Comparison of ENCODE assay signal across 19 cellular contexts in genomic region chrX:9864011-9864410, GRCh38.
"Had no signal": no experiment of that assay in that cellular context is flagged by ENCODE, and none has a peak within 500 bp of the region (broad histone marks: within the 10 kb centered on the region; RNA-seq: fewer than 3 reads in every experiment).

No MANE protein-coding gene starts in this region.

- H3K4me3 Mint-ChIP-seq: activated T-cell treated with anti-CD3 and anti-CD28 coated beads, Interleukin-2, amount 50 U/mL, for 24 hours; activated T-helper 17 cell treated with anti-CD3 and anti-CD28 coated beads, Interleukin-2, amount 50 U/mL, for 72 hours; immature natural killer cell; naive thymus-derived CD8-positive, alpha-beta T cell; neural progenitor cell; T-cell; T-helper 2 cell treated with Interferon-gamma antibody and Interleukin-4, amounts not matched to agents 5 μg/mL and 100 μg/mL, for 36 hours had no signal

- H3K4me1 Mint-ChIP-seq: activated T-helper 17 cell treated with anti-CD3 and anti-CD28 coated beads, Interleukin-2, amount 50 U/mL, for 72 hours; immature natural killer cell had no signal

- H3K36me3 Mint-ChIP-seq: activated naive CD4-positive, alpha-beta T cell treated with anti-CD3 and anti-CD28 coated beads, Interleukin-2, amount 50 U/mL, for 72 hours; immature natural killer cell; naive thymus-derived CD8-positive, alpha-beta T cell; T-cell had no signal

- H3K4me2 ChIP-seq: neural progenitor cell had no signal

- ATAC-seq: activated naive CD4-positive, alpha-beta T cell treated with anti-CD3 and anti-CD28 coated beads, Interleukin-2, amount 50 U/mL, for 72 hours; activated T-helper 17 cell treated with anti-CD3 and anti-CD28 coated beads, Interleukin-2, amount 50 U/mL, for 72 hours; left lobe of liver; lower lobe of right lung; naive thymus-derived CD8-positive, alpha-beta T cell; psoas muscle; stimulated activated naive CD8-positive, alpha-beta T cell treated with anti-CD3 and anti-CD28 coated beads, Interleukin-15, Interleukin-2, amounts not matched to agents 100 U/mL and 50 U/mL, for 24 hours; T-cell had no signal

- H3K27me3 ChIP-seq: brain microvascular endothelial cell, neural progenitor cell, right atrium auricular region had no signal

- H3K9ac ChIP-seq: neural progenitor cell had no signal

- H3K9me3 ChIP-seq: lower lobe of right lung, psoas muscle, right atrium auricular region had no signal

- H3K4me1 ChIP-seq: neural progenitor cell, psoas muscle, right atrium auricular region had no signal

- H3K9me3 Mint-ChIP-seq: activated naive CD4-positive, alpha-beta T cell treated with anti-CD3 and anti-CD28 coated beads, Interleukin-2, amount 50 U/mL, for 72 hours; activated T-cell treated with anti-CD3 and anti-CD28 coated beads, Interleukin-2, amount 50 U/mL, for 24 hours; activated T-helper 17 cell treated with anti-CD3 and anti-CD28 coated beads, Interleukin-2, amount 50 U/mL, for 72 hours; T-cell; T-helper 2 cell treated with Interferon-gamma antibody and Interleukin-4, amounts not matched to agents 5 μg/mL and 100 μg/mL, for 36 hours had no signal

- H3K36me3 ChIP-seq: brain microvascular endothelial cell, lower lobe of right lung, neural progenitor cell, right atrium auricular region had no signal

- H3K27ac Mint-ChIP-seq: activated naive CD4-positive, alpha-beta T cell treated with anti-CD3 and anti-CD28 coated beads, Interleukin-2, amount 50 U/mL, for 72 hours; activated T-cell treated with anti-CD3 and anti-CD28 coated beads, Interleukin-2, amount 50 U/mL, for 24 hours; activated T-helper 17 cell treated with anti-CD3 and anti-CD28 coated beads, Interleukin-2, amount 50 U/mL, for 72 hours; immature natural killer cell; naive thymus-derived CD8-positive, alpha-beta T cell; neural progenitor cell; T-cell; T-helper 2 cell treated with Interferon-gamma antibody and Interleukin-4, amounts not matched to agents 5 μg/mL and 100 μg/mL, for 36 hours had no signal

- H3K4me3 ChIP-seq: coronary artery, lower lobe of right lung, neural progenitor cell, psoas muscle, right atrium auricular region had no signal

- H2AFZ ChIP-seq: neural progenitor cell had no signal

- DNase-seq: activated T-cell treated with anti-CD3 and anti-CD28 coated beads, Interleukin-2, amount 50 U/mL, for 24 hours; aorta; brain microvascular endothelial cell; cerebellar nuclear complex; foreskin fibroblast; immature natural killer cell; lower lobe of right lung; naive thymus-derived CD8-positive, alpha-beta T cell; psoas muscle; stimulated activated CD4-positive, alpha-beta T cell treated with anti-CD3 and anti-CD28 coated beads, Interleukin-4, amount 100 ng/mL, for 4 hours; stimulated activated naive CD8-positive, alpha-beta T cell treated with anti-CD3 and anti-CD28 coated beads, Interleukin-15, Interleukin-2, amounts not matched to agents 100 U/mL and 50 U/mL, for 24 hours; T-cell had no signal

- H3K27ac ChIP-seq: brain microvascular endothelial cell, coronary artery, lower lobe of right lung, neural progenitor cell, psoas muscle, right atrium auricular region had no signal
